Comparison of ENCODE assay signal across 8 cellular contexts in genomic region chr10:33126118-33126517, GRCh38.
DNase-seq lines count a peak whose midpoint lies in the region; ATAC-seq, FAIRE-seq and TF ChIP-seq lines count a peak whose summit lies in the region.

No MANE protein-coding gene starts in this region.

- H3K4me3 ChIP-seq in cardiac fibroblast (replicated peaks in 1 of 2; ENCODE audit: low read depth in 2 of 2, low read length in 2 of 2) = no peak overlapping the region
- no peak overlapping the region for H3K4me3 ChIP-seq in Caco-2 (ENCODE audit: low read depth, low read length)

- H3K27me3 ChIP-seq in Caco-2 (replicated peaks; ENCODE audit: control insufficient read depth, insufficient read depth, low read length) (no peaks in the 10 kb centered on the region), H9 (ENCODE audit: insufficient read depth, low read length) (no peaks in the 10 kb centered on the region; the same call in 1 of the 2 replicates)

- no peak overlapping the region for H3K4ac ChIP-seq in H9 (ENCODE audit: low read depth, low read length)

- H3K79me2 ChIP-seq in H9 (ENCODE audit: insufficient read depth, low read length) = no peaks in the 10 kb centered on the region

- H3K4me1 Mint-ChIP-seq in natural killer cell treated with Interleukin-12 subunit alpha and Interleukin-12 subunit beta and Interleukin-15 and Interleukin-18, amount 100 ng/mL, for 72 hours (ENCODE audit: low read depth in 2 of 2) = peaks cover 42 to 46% of the 10 kb centered on the region in 2 donors
- H3K4me1 Mint-ChIP-seq in Caco-2 (ENCODE audit: low read depth, unreplicated experiment) (no peaks in the 10 kb centered on the region), H9 (peaks cover 0 to 7% of the 10 kb centered on the region in 2 experiments; a peak in 2 of 4 replicates)

- no peak overlapping the region for H2BK15ac ChIP-seq in H9 (ENCODE audit: low read depth, low read length)

- H3K27me3 Mint-ChIP-seq in natural killer cell treated with Interleukin-12 subunit alpha and Interleukin-12 subunit beta and Interleukin-15 and Interleukin-18, amount 100 ng/mL, for 72 hours = no peaks in the 10 kb centered on the region
- H3K27me3 Mint-ChIP-seq in Caco-2 (ENCODE audit: insufficient read depth, unreplicated experiment) = peaks cover 2% of the 10 kb centered on the region
- H3K27me3 Mint-ChIP-seq in H9 (ENCODE audit: low read depth) = peaks cover 1% of the 10 kb centered on the region; the same call in 1 of the 2 replicates

- H2AK5ac ChIP-seq in H9 (ENCODE audit: insufficient read length, low read length) = no peak overlapping the region

- no peak overlapping the region for H3K56ac ChIP-seq in H9 (ENCODE audit: insufficient read length, low read depth, low read length)

- peak overlapping the region; percentile 43 for H3K4me3 Mint-ChIP-seq in natural killer cell treated with Interleukin-12 subunit alpha and Interleukin-12 subunit beta and Interleukin-15 and Interleukin-18, amount 100 ng/mL, for 72 hours
- H3K4me3 Mint-ChIP-seq in Caco-2 (ENCODE audit: unreplicated experiment) (no peak overlapping the region), H9 (no peak overlapping the region)

- no peaks in the 10 kb centered on the region for H3K9me3 Mint-ChIP-seq in natural killer cell treated with Interleukin-12 subunit alpha and Interleukin-12 subunit beta and Interleukin-15 and Interleukin-18, amount 100 ng/mL, for 72 hours
- H3K9me3 Mint-ChIP-seq in Caco-2 (ENCODE audit: unreplicated experiment) = no peaks in the 10 kb centered on the region
- no peaks in the 10 kb centered on the region; a peak in 1 of 5 replicates for H3K9me3 Mint-ChIP-seq in H9

- no peak overlapping the region for H3K9ac ChIP-seq in H9 (ENCODE audit: extremely low read depth, insufficient read length, low read length)

- no peak overlapping the region for H3K4me2 ChIP-seq in H9 (ENCODE audit: insufficient read depth, insufficient read length, low read length)

- no peak overlapping the region for H3K23ac ChIP-seq in H9 (ENCODE audit: insufficient read length, low read depth, low read length)

- TF ChIP-seq CTCF in cardiac fibroblast (IDR thresholded peaks at IDR 0.05; ENCODE audit: low read depth, low read length) (no peak), Caco-2 (IDR thresholded peaks at IDR 0.05; ENCODE audit: insufficient read depth in 1 of 2, low read depth in 1 of 2, low read length in 1 of 2, severe bottlenecking in 1 of 2, unreplicated experiment in 1 of 2) (no peak), H9 (conservative IDR thresholded peaks at IDR 0.05) (no peak)

- CTCF ChIA-PET in Caco-2 (lab: Charles Lee) = no interaction called here

- no peak for FAIRE-seq in RCC 7860 (lab: Jason Lieb, UNC)

- H3K36me3 ChIP-seq in Caco-2 (ENCODE audit: control insufficient read depth, insufficient read depth, low read length) = no peaks in the 10 kb centered on the region

- WGBS in H9 (ENCODE audit: extremely low coverage, insufficient read length, low lambda C conversion rate) = no CpG with 5 or more reads among the region's 7 CpGs

- no peaks in the 10 kb centered on the region for H3K23me2 ChIP-seq in H9 (ENCODE audit: insufficient read length, low read depth, low read length, poor library complexity, severe bottlenecking)

- no peak overlapping the region for H3K18ac ChIP-seq in H9 (ENCODE audit: insufficient read length, low read depth, low read length)

- no peak overlapping the region for H2BK120ac ChIP-seq in H9 (ENCODE audit: low read depth, low read length, poor library complexity, severe bottlenecking)

- peak overlapping the region; percentile 86 to 91 for H3K27ac Mint-ChIP-seq in natural killer cell treated with Interleukin-12 subunit alpha and Interleukin-12 subunit beta and Interleukin-15 and Interleukin-18, amount 100 ng/mL, for 72 hours
- H3K27ac Mint-ChIP-seq in Caco-2 (ENCODE audit: unreplicated experiment) = no peak overlapping the region
- H3K27ac Mint-ChIP-seq in H9 = no peak overlapping the region

- intact Hi-C loops in Caco-2 (cut with micrococcal nuclease; ENCODE audit: unreplicated experiment) = no loop called here

- H4K8ac ChIP-seq in H9 (replicated peaks; ENCODE audit: insufficient read length, low read depth, low read length) = no peak overlapping the region

- no peaks in the 10 kb centered on the region for H4K20me1 ChIP-seq in H9 (ENCODE audit: control insufficient read depth, insufficient read depth, insufficient read length)

- POLR2A ChIA-PET in Caco-2 (lab: Charles Lee) = no interaction called here

- H3K4me1 ChIP-seq in Caco-2 (no peaks in the 10 kb centered on the region), H9 (ENCODE audit: insufficient read depth, low read length) (no peaks in the 10 kb centered on the region)

- H3K14ac ChIP-seq in H9 (ENCODE audit: insufficient read depth, low read length) = no peak overlapping the region

- no peak overlapping the region for H3K27ac ChIP-seq in H9 (ENCODE audit: insufficient read length, low read depth, low read length)

- H3T11ph ChIP-seq in H9 (ENCODE audit: low read length) = no peak overlapping the region

- H2BK20ac ChIP-seq in H9 (ENCODE audit: low read depth, low read length, poor library complexity, severe bottlenecking) = no peak overlapping the region

- BruUV-seq in Caco-2 (replicated peaks; lab: Mats Ljungman, UMichigan) = no TSS peak

- no peak overlapping the region for H4K91ac ChIP-seq in H9 (ENCODE audit: insufficient read length, low read depth, low read length)

- no peak overlapping the region for H2BK12ac ChIP-seq in H9 (ENCODE audit: insufficient read length, low read depth, low read length)

- peak; percentile 78 to 80 for ATAC-seq in natural killer cell treated with Interleukin-12 subunit alpha and Interleukin-12 subunit beta and Interleukin-15 and Interleukin-18, amount 100 ng/mL, for 72 hours
- no peak for ATAC-seq in HG03280 (IDR thresholded peaks at IDR 0.05; ENCODE audit: unreplicated experiment)
- ATAC-seq in HG02885 (IDR thresholded peaks at IDR 0.05; ENCODE audit: poor library complexity, unreplicated experiment) = no peak

- H2AFZ ChIP-seq in H9 (ENCODE audit: low read length) = no peak overlapping the region

- no peaks in the 10 kb centered on the region for H3K36me3 Mint-ChIP-seq in natural killer cell treated with Interleukin-12 subunit alpha and Interleukin-12 subunit beta and Interleukin-15 and Interleukin-18, amount 100 ng/mL, for 72 hours
- H3K36me3 Mint-ChIP-seq in Caco-2 (ENCODE audit: insufficient read depth, unreplicated experiment) (no peaks in the 10 kb centered on the region), H9 (ENCODE audit: insufficient read depth in 1 of 3, low read depth in 3 of 3) (no peaks in the 10 kb centered on the region; a peak in 1 of 7 replicates)

- H3K9me3 ChIP-seq in Caco-2 (no peaks in the 10 kb centered on the region), H9 (ENCODE audit: control insufficient read depth, low read depth, low read length) (no peaks in the 10 kb centered on the region)

- H3K79me1 ChIP-seq in H9 (ENCODE audit: insufficient read depth, low read depth, low read length, poor library complexity, severe bottlenecking) = no peaks in the 10 kb centered on the region

- H4K5ac ChIP-seq in H9 (ENCODE audit: insufficient read length, low read depth, low read length) = no peak overlapping the region

- H2BK5ac ChIP-seq in H9 (ENCODE audit: insufficient read length, low read length) = no peak overlapping the region

- DNase-seq in ELF-1 (ENCODE audit: low read depth, low spot score) = peak; percentile 52
- peak; percentile 18 for DNase-seq in RCC 7860 (ENCODE audit: low spot score)
- peak; percentile 67 to 77 for DNase-seq in cardiac fibroblast (ENCODE audit: low read depth in 2 of 2)
- no peak for DNase-seq in natural killer cell treated with Interleukin-12 subunit alpha and Interleukin-12 subunit beta and Interleukin-15 and Interleukin-18, amount 100 ng/mL, for 72 hours (ENCODE audit: low spot score)
- no peak for DNase-seq in Caco-2
- DNase-seq in H9 = no peak

Comparison
In these comparisons a context has a peak if more than half of its experiments do, and no peak if none do; other contexts are left out.
1. DNase-seq: peak in ELF-1 (single experiment), RCC 7860 (single experiment) and cardiac fibroblast (2 of 2); none in natural killer cell treated with Interleukin-12 subunit alpha and Interleukin-12 subunit beta and Interleukin-15 and Interleukin-18, amount 100 ng/mL, for 72 hours (single experiment), Caco-2 (0 of 2) and H9 (single experiment).
2. ATAC-seq: peak in natural killer cell treated with Interleukin-12 subunit alpha and Interleukin-12 subunit beta and Interleukin-15 and Interleukin-18, amount 100 ng/mL, for 72 hours (2 of 2); none in HG03280 (single experiment) and HG02885 (single experiment).
3. H3K27ac Mint-ChIP-seq: peak in natural killer cell treated with Interleukin-12 subunit alpha and Interleukin-12 subunit beta and Interleukin-15 and Interleukin-18, amount 100 ng/mL, for 72 hours (2 of 2); none in Caco-2 (single experiment) and H9 (0 of 3).